In the genomic region with DNA sequence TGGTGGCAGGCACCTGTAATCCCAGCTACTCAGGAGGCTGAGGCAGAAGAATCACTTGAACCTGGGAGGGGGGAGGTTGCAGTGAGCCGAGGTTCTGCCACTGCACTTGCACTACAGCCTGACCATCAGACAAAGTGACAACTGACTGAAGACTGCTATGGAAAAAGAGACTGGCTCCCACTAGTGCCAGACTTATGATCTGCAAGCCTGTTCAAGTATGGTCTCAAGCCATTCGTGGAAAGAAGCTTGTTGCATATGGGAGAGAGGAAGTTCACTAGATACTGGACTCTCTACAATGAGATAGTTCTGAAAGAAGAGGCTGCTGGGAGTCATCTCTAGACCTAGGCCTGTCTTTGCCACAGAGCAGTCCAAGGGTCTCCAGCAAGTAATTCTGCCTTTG, we compare ENCODE assay signal across 8 cellular contexts. TPM values are rescaled to one million over a fixed set of nuclear protein-coding genes. Genes with fewer than 3 reads are reported as not detected.
DNase-seq lines count a peak whose midpoint lies in the region; ATAC-seq lines count a peak whose summit lies in the region.

No MANE protein-coding gene starts in this region.

- no peak for ATAC-seq in CD4-positive, CD25-positive, alpha-beta regulatory T cell (ENCODE audit: low read depth in 2 of 2)
- ATAC-seq in GM18499 (IDR thresholded peaks at IDR 0.05; ENCODE audit: insufficient read depth, unreplicated experiment): peak; percentile 70
- ATAC-seq in HG03039 (IDR thresholded peaks at IDR 0.05; ENCODE audit: unreplicated experiment): peak; percentile 57

- peaks cover 31% of the 10 kb centered on the region for H3K36me3 Mint-ChIP-seq in CD4-positive, CD25-positive, alpha-beta regulatory T cell

- peak overlapping the region in 3 of 4 donors; percentile 14 to 79 (median 45) for H3K4me3 Mint-ChIP-seq in CD4-positive, CD25-positive, alpha-beta regulatory T cell

- H3K4me1 ChIP-seq in CD4-positive, CD25-positive, alpha-beta regulatory T cell (ENCODE audit: control insufficient read depth, insufficient read depth, low read length, poor library complexity, severe bottlenecking): peaks cover 16% of the 10 kb centered on the region

- H3K27me3 Mint-ChIP-seq in CD4-positive, CD25-positive, alpha-beta regulatory T cell: no peaks in the 10 kb centered on the region

- peak in 1 of 3 donors; percentile 65 for DNase-seq in CD4-positive, CD25-positive, alpha-beta regulatory T cell
- DNase-seq in NOMO-1 treated with dmso at 0.1 percent for 144 hours (lab: John Stamatoyannopoulos, UW; ENCODE audit: unreplicated experiment): peak; percentile 10
- peak; percentile 46 for DNase-seq in cerebellar cortex (ENCODE audit: low spot score)
- peak; percentile 77 for DNase-seq in myocyte (ENCODE audit: low read depth)
- DNase-seq in GM19240 (ENCODE audit: insufficient read length, low spot score): no peak
- DNase-seq in NCI-H2029 treated with DMSO at 0.1 percent for 48 hours (lab: John Stamatoyannopoulos, UW): no peak

- no peaks in the 10 kb centered on the region for H3K27me3 ChIP-seq in CD4-positive, CD25-positive, alpha-beta regulatory T cell (ENCODE audit: control insufficient read depth, insufficient read depth, low read length)

- peak overlapping the region in 2 of 3 donors; percentile 1 to 74 for H3K27ac Mint-ChIP-seq in CD4-positive, CD25-positive, alpha-beta regulatory T cell

- peaks cover 20 to 34% (median 25%) of the 10 kb centered on the region in 4 donors for H3K4me1 Mint-ChIP-seq in CD4-positive, CD25-positive, alpha-beta regulatory T cell

- H3K27ac ChIP-seq in CD4-positive, CD25-positive, alpha-beta regulatory T cell (ENCODE audit: insufficient read depth, low read length, poor library complexity, severe bottlenecking): no peak overlapping the region

- H3K4me3 ChIP-seq in CD4-positive, CD25-positive, alpha-beta regulatory T cell (ENCODE audit: low read depth, low read length): no peak overlapping the region

- H3K9me3 Mint-ChIP-seq in CD4-positive, CD25-positive, alpha-beta regulatory T cell: no peaks in the 10 kb centered on the region

- H3K9me3 ChIP-seq in CD4-positive, CD25-positive, alpha-beta regulatory T cell (ENCODE audit: control insufficient read depth in 2 of 2, low read length in 2 of 2): no peaks in the 10 kb centered on the region

- H3K36me3 ChIP-seq in CD4-positive, CD25-positive, alpha-beta regulatory T cell (ENCODE audit: control insufficient read depth, insufficient read depth, low read length): peaks cover 45% of the 10 kb centered on the region

RNA-seq across cellular contexts. Expression of a gene that starts 26.7 kb away (rescaled TPM):
- total RNA-seq in CD4-positive, CD25-positive, alpha-beta regulatory T cell: 49.2 TPM
- 1 to 10 TPM; 5.7 to 7.1 (median 6.3) TPM for polyA plus RNA-seq in CD4-positive, CD25-positive, alpha-beta regulatory T cell
- 21.9 and 25.8 TPM in 2 replicates for total RNA-seq in myocyte
- polyA plus RNA-seq in myocyte (2012): 12.4 TPM

RNA-seq across cellular contexts. Expression of a gene that starts 36.8 kb away (rescaled TPM):
- total RNA-seq in CD4-positive, CD25-positive, alpha-beta regulatory T cell: 30.8 TPM
- polyA plus RNA-seq in CD4-positive, CD25-positive, alpha-beta regulatory T cell: 10 to 100 TPM; 48.4 to 59.2 (median 52.8) TPM
- 11.1 and 12.4 TPM in 2 replicates for total RNA-seq in myocyte
- polyA plus RNA-seq in myocyte (2012): 2.8 TPM

Comparison
In these comparisons a context has a peak if more than half of its experiments do, and no peak if none do; other contexts are left out.
1. ATAC-seq: peak in GM18499 (single experiment) and HG03039 (single experiment); none in CD4-positive, CD25-positive, alpha-beta regulatory T cell (0 of 2).
2. DNase-seq: peak in NOMO-1 treated with dmso at 0.1 percent for 144 hours (single experiment), cerebellar cortex (single experiment) and myocyte (single experiment); none in GM19240 (single experiment) and NCI-H2029 treated with DMSO at 0.1 percent for 48 hours (single experiment).